23 cellular contexts compared by ENCODE assay signal in the genomic region with DNA sequence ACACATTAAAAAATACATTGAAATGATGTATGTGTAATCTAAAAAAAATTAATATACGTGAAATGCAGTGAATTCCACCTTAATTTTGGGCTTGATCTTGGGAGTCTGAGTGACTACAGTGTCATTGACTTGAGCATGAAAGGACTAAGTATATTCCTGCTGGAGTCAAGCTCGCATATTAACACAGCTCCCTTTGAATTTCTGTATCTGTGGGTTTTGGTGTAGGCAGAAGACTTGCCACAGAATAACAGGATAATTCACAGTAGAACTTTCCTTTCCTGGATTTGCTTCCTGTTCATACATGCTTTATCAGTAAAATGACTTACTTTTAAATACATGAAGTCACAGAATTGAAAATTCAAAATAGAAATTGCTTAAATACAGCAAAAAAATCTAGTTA. TPM values are rescaled to one million over a fixed set of nuclear protein-coding genes. Genes with fewer than 3 reads are reported as not detected.
"Had no signal": no experiment of that assay in that cellular context is flagged by ENCODE, and none has a peak within 500 bp of the region (broad histone marks: within the 10 kb centered on the region; RNA-seq: fewer than 3 reads in every experiment).

No MANE protein-coding gene starts in this region.

- H3K4me3 ChIP-seq: K562 had no signal

- H3K9ac ChIP-seq: KMS-11 had no signal

- DNase-seq: Kasumi-1, MV-4-11, NCI-H1048, NCI-H1105, NCI-H1417, NCI-H1436 treated with DMSO at 0.1 percent for 48 hours, NCI-H1694, NCI-H1930, NCI-H2081, NCI-H2107, NCI-H226, NCI-H446, NCI-H510A, NCI-H524 treated with DMSO at 0.1 percent for 48 hours, NCI-H69, NCI-H774, SHP77 had no signal

- ATAC-seq: K562 had no signal

- H3K27ac Mint-ChIP-seq: IgD-negative memory B cell had no signal

- H3K27me3 Mint-ChIP-seq: IgD-negative memory B cell had no signal

- H3K4me3 Mint-ChIP-seq: IgD-negative memory B cell had no signal

- FAIRE-seq: HTR-8/SVneo, K562 had no signal

- H3K27ac ChIP-seq: HL-60, KMS-11, RWPE1 had no signal

RNA-seq across cellular contexts. Expression of gene PPP1R9A, which starts 55.3 kb away (rescaled TPM):
- polyA plus RNA-seq: K562 had no signal
